21 cellular contexts compared by ENCODE assay signal in genomic region chr18:75358928-75359327, GRCh38.
"Had no signal": no experiment of that assay in that cellular context is flagged by ENCODE, and none has a peak within 500 bp of the region (broad histone marks: within the 10 kb centered on the region; RNA-seq: fewer than 3 reads in every experiment).

No MANE protein-coding gene starts in this region.

- H3K36me3 Mint-ChIP-seq: neural progenitor cell had no signal

- H3K4me1 ChIP-seq: left lung, neural progenitor cell, right lobe of liver, tibial nerve had no signal

- H3K4me3 ChIP-seq: dorsolateral prefrontal cortex, hepatocyte, left lung, neural progenitor cell, ovary, right lobe of liver, smooth muscle cell, tibial nerve had no signal

- H3K9me3 ChIP-seq: ovary, right lobe of liver had no signal

- H3K36me3 ChIP-seq: left lung, neural progenitor cell, ovary, right lobe of liver, tibial nerve had no signal

- H3K27me3 Mint-ChIP-seq: activated CD8-positive, alpha-beta T cell treated with anti-CD3 and anti-CD28 coated beads for 36 hours; activated naive CD8-positive, alpha-beta T cell had no signal

- H3K27ac Mint-ChIP-seq: activated CD8-positive, alpha-beta T cell treated with anti-CD3 and anti-CD28 coated beads for 36 hours; activated naive CD8-positive, alpha-beta T cell; naive B cell; neural progenitor cell; T-cell had no signal

- ATAC-seq: activated CD8-positive, alpha-beta T cell treated with anti-CD3 and anti-CD28 coated beads for 36 hours; activated T-cell treated with anti-CD3 and anti-CD28 coated beads, Interleukin-2, amount 50 U/mL, for 4 hours; left lung; right lobe of liver; T-cell had no signal

- H3K27me3 ChIP-seq: hepatocyte, neural progenitor cell, ovary, right lobe of liver, tibial nerve had no signal

- H3K4me3 Mint-ChIP-seq: activated CD8-positive, alpha-beta T cell treated with anti-CD3 and anti-CD28 coated beads for 36 hours; activated naive CD8-positive, alpha-beta T cell; activated T-cell treated with anti-CD3 and anti-CD28 coated beads, Interleukin-2, amount 50 U/mL, for 4 hours; T-cell had no signal

- DNase-seq: activated CD4-positive, alpha-beta T cell treated with anti-CD3 and anti-CD28 coated beads for 4 hours; activated CD8-positive, alpha-beta T cell treated with anti-CD3 and anti-CD28 coated beads for 36 hours; activated gamma-delta T cell treated with Interleukin-2 at 50 U/mL for 16 hours; activated T-cell treated with anti-CD3 and anti-CD28 coated beads, Interleukin-2, amount 50 U/mL, for 4 hours; dorsolateral prefrontal cortex; erythroblast; left lung; naive B cell; ovary; right lobe of liver; stimulated activated CD4-positive, alpha-beta T cell treated with anti-CD3 and anti-CD28 coated beads, Interleukin-4, amount 100 ng/mL, for 4 hours; stimulated activated CD8-positive, alpha-beta memory T cell treated with anti-CD3 and anti-CD28 coated beads, Interleukin-4, amount 100 ng/mL, for 48 hours; stimulated activated naive CD4-positive, alpha-beta T cell treated with Interleukin-2 at 50 U/mL for 16 hours; substantia nigra; T-cell; T-helper 9 cell had no signal

- H3K27ac ChIP-seq: dorsolateral prefrontal cortex, hepatocyte, left lung, neural progenitor cell, ovary, right lobe of liver, tibial nerve had no signal
